In the genomic region with DNA sequence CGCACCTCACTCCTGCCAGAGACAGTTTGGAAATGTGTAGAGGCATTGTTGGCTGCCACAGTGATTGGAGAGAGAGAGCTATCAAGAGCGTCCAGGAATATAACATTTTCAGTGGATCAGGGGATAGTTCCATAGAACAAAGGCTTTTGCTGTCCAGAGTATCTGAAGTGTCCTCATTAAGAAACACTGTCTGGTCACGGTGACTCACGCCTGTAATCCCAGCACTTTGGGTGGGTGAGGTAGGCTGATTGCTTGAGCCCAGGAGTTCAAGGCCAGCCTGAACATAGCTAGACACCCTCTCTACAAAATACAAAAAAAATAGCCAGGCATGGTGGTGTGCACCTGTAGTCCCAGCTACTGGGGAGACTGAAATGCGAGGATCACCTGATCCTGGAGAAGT, we compare ENCODE assay signal across 1 cellular context.
TF ChIP-seq lines count a peak whose summit lies in the region.

No MANE protein-coding gene starts in this region.

TF ChIP-seq in HepG2, 621 proteins besides CTCF, POLR2A, EP300 and RAD21 (continued from another document and continues in another):
- TF ChIP-seq NFRKB (IDR thresholded peaks at IDR 0.05) (no peak), MATR3 (CRISPR knock-in tag; IDR thresholded peaks at IDR 0.05) (no peak), ZNF225 (CRISPR knock-in tag; IDR thresholded peaks at IDR 0.05) (no peak), SALL1 (CRISPR knock-in tag; IDR thresholded peaks at IDR 0.05) (peak; percentile 32; the same call in 1 of the 2 replicates), MZF1 (CRISPR knock-in tag; IDR thresholded peaks at IDR 0.05; ENCODE audit: borderline replicate concordance) (no peak), FOSL2 (CRISPR knock-in tag; IDR thresholded peaks at IDR 0.05) (peak; percentile 88), CBX5 (CRISPR knock-in tag; IDR thresholded peaks at IDR 0.05; ENCODE audit: borderline replicate concordance) (no peak), ELF3 (CRISPR knock-in tag; IDR thresholded peaks at IDR 0.05) (no peak), RBM22 (optimal IDR thresholded peaks at IDR 0.05; ENCODE audit: low read length) (no peak), GATA4 (IDR thresholded peaks at IDR 0.05; ENCODE audit: borderline replicate concordance, low read depth) (no peak), KDM4B (CRISPR knock-in tag; IDR thresholded peaks at IDR 0.05) (no peak), ZNF816 (CRISPR knock-in tag; IDR thresholded peaks at IDR 0.05; ENCODE audit: borderline replicate concordance) (no peak), SCMH1 (CRISPR knock-in tag; IDR thresholded peaks at IDR 0.05; ENCODE audit: borderline replicate concordance) (no peak), ZNF3 (CRISPR knock-in tag; IDR thresholded peaks at IDR 0.05) (no peak), ESRRA (CRISPR knock-in tag; IDR thresholded peaks at IDR 0.05; ENCODE audit: low read depth) (no peak), FOXA3 (CRISPR knock-in tag; IDR thresholded peaks at IDR 0.05) (no peak), GLI4 (CRISPR knock-in tag; IDR thresholded peaks at IDR 0.05; ENCODE audit: borderline replicate concordance) (no peak), HOXA3 (CRISPR knock-in tag; IDR thresholded peaks at IDR 0.05) (no peak), TCF7 (IDR thresholded peaks at IDR 0.05; ENCODE audit: low read depth) (no peak), CHD4 (IDR thresholded peaks at IDR 0.05; ENCODE audit: borderline replicate concordance, low read length) (no peak), TP53 (CRISPR knock-in tag; conservative IDR thresholded peaks at IDR 0.05) (no peak), JDP2 (CRISPR knock-in tag; IDR thresholded peaks at IDR 0.05; ENCODE audit: borderline replicate concordance) (no peak), ZNF652 (CRISPR knock-in tag; IDR thresholded peaks at IDR 0.05; ENCODE audit: borderline replicate concordance, low read depth) (no peak), PLRG1 (conservative IDR thresholded peaks at IDR 0.05) (no peak), RXRA (CRISPR knock-in tag; IDR thresholded peaks at IDR 0.05) (no peak; the same call in 1 of the 2 replicates), SOX13 (IDR thresholded peaks at IDR 0.05) (no peak), SOX13 (CRISPR knock-in tag; conservative IDR thresholded peaks at IDR 0.05 in 1 of 2, IDR thresholded peaks at IDR 0.05 in 1 of 2) (peak in 1 of 2 experiments; percentile 26; a peak in 1 of 4 replicates), TCF7L2 (IDR thresholded peaks at IDR 0.05; ENCODE audit: low read depth, low read length) (no peak), MIER2 (CRISPR knock-in tag; IDR thresholded peaks at IDR 0.05) (0 out of 2 replicates have a peak, but pooled peaks have one; percentile 43), FOXC1 (CRISPR knock-in tag; IDR thresholded peaks at IDR 0.05; ENCODE audit: borderline replicate concordance) (no peak), SMAD9 (CRISPR knock-in tag; IDR thresholded peaks at IDR 0.05) (no peak), NKX3-1 (CRISPR knock-in tag; IDR thresholded peaks at IDR 0.05) (no peak), PHF5A (CRISPR knock-in tag; IDR thresholded peaks at IDR 0.05; ENCODE audit: low read depth, unreplicated experiment) (no peak), ZNF607 (CRISPR knock-in tag; IDR thresholded peaks at IDR 0.05; ENCODE audit: borderline replicate concordance) (no peak), ZBTB38 (CRISPR knock-in tag; IDR thresholded peaks at IDR 0.05) (no peak), ZNF746 (CRISPR knock-in tag; IDR thresholded peaks at IDR 0.05) (no peak), MEIS2 (CRISPR knock-in tag; IDR thresholded peaks at IDR 0.05) (no peak), CEBPG (CRISPR knock-in tag; IDR thresholded peaks at IDR 0.05) (no peak), ZNF253 (CRISPR knock-in tag; IDR thresholded peaks at IDR 0.05; ENCODE audit: borderline replicate concordance) (no peak), SOX5 (CRISPR knock-in tag; IDR thresholded peaks at IDR 0.05; ENCODE audit: borderline replicate concordance) (peak; percentile 17; the same call in 1 of the 2 replicates), FOXJ3 (CRISPR knock-in tag; IDR thresholded peaks at IDR 0.05; ENCODE audit: borderline replicate concordance) (no peak), POGZ (CRISPR knock-in tag; IDR thresholded peaks at IDR 0.05) (no peak; the same call in 1 of the 2 replicates), ZNF124 (CRISPR knock-in tag; IDR thresholded peaks at IDR 0.05) (no peak), CBFB (CRISPR knock-in tag; IDR thresholded peaks at IDR 0.05) (no peak), KLF16 (CRISPR knock-in tag; IDR thresholded peaks at IDR 0.05) (no peak), TBX2 (CRISPR knock-in tag; IDR thresholded peaks at IDR 0.05; ENCODE audit: borderline replicate concordance) (peak; percentile 28; the same call in 1 of the 2 replicates), TARDBP (CRISPR knock-in tag; IDR thresholded peaks at IDR 0.05) (no peak), ZNF552 (CRISPR knock-in tag; IDR thresholded peaks at IDR 0.05; ENCODE audit: borderline replicate concordance) (no peak)
- TF ChIP-seq, protein P1, sequence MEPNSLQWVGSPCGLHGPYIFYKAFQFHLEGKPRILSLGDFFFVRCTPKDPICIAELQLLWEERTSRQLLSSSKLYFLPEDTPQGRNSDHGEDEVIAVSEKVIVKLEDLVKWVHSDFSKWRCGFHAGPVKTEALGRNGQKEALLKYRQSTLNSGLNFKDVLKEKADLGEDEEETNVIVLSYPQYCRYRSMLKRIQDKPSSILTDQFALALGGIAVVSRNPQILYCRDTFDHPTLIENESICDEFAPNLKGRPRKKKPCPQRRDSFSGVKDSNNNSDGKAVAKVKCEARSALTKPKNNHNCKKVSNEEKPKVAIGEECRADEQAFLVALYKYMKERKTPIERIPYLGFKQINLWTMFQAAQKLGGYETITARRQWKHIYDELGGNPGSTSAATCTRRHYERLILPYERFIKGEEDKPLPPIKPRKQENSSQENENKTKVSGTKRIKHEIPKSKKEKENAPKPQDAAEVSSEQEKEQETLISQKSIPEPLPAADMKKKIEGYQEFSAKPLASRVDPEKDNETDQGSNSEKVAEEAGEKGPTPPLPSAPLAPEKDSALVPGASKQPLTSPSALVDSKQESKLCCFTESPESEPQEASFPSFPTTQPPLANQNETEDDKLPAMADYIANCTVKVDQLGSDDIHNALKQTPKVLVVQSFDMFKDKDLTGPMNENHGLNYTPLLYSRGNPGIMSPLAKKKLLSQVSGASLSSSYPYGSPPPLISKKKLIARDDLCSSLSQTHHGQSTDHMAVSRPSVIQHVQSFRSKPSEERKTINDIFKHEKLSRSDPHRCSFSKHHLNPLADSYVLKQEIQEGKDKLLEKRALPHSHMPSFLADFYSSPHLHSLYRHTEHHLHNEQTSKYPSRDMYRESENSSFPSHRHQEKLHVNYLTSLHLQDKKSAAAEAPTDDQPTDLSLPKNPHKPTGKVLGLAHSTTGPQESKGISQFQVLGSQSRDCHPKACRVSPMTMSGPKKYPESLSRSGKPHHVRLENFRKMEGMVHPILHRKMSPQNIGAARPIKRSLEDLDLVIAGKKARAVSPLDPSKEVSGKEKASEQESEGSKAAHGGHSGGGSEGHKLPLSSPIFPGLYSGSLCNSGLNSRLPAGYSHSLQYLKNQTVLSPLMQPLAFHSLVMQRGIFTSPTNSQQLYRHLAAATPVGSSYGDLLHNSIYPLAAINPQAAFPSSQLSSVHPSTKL (CRISPR knock-in tag; IDR thresholded peaks at IDR 0.05), result peak; percentile 51; the same call in 1 of the 2 replicates
- TF ChIP-seq, protein P2, sequence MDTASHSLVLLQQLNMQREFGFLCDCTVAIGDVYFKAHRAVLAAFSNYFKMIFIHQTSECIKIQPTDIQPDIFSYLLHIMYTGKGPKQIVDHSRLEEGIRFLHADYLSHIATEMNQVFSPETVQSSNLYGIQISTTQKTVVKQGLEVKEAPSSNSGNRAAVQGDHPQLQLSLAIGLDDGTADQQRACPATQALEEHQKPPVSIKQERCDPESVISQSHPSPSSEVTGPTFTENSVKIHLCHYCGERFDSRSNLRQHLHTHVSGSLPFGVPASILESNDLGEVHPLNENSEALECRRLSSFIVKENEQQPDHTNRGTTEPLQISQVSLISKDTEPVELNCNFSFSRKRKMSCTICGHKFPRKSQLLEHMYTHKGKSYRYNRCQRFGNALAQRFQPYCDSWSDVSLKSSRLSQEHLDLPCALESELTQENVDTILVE (CRISPR knock-in tag; IDR thresholded peaks at IDR 0.05), result no peak
- TF ChIP-seq, protein P3, sequence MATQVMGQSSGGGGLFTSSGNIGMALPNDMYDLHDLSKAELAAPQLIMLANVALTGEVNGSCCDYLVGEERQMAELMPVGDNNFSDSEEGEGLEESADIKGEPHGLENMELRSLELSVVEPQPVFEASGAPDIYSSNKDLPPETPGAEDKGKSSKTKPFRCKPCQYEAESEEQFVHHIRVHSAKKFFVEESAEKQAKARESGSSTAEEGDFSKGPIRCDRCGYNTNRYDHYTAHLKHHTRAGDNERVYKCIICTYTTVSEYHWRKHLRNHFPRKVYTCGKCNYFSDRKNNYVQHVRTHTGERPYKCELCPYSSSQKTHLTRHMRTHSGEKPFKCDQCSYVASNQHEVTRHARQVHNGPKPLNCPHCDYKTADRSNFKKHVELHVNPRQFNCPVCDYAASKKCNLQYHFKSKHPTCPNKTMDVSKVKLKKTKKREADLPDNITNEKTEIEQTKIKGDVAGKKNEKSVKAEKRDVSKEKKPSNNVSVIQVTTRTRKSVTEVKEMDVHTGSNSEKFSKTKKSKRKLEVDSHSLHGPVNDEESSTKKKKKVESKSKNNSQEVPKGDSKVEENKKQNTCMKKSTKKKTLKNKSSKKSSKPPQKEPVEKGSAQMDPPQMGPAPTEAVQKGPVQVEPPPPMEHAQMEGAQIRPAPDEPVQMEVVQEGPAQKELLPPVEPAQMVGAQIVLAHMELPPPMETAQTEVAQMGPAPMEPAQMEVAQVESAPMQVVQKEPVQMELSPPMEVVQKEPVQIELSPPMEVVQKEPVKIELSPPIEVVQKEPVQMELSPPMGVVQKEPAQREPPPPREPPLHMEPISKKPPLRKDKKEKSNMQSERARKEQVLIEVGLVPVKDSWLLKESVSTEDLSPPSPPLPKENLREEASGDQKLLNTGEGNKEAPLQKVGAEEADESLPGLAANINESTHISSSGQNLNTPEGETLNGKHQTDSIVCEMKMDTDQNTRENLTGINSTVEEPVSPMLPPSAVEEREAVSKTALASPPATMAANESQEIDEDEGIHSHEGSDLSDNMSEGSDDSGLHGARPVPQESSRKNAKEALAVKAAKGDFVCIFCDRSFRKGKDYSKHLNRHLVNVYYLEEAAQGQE (IDR thresholded peaks at IDR 0.05; ENCODE audit: borderline replicate concordance in 1 of 2, low read depth in 1 of 2, low read length in 2 of 2), result no peak
- TF ChIP-seq, protein P4, sequence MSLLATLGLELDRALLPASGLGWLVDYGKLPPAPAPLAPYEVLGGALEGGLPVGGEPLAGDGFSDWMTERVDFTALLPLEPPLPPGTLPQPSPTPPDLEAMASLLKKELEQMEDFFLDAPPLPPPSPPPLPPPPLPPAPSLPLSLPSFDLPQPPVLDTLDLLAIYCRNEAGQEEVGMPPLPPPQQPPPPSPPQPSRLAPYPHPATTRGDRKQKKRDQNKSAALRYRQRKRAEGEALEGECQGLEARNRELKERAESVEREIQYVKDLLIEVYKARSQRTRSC (CRISPR knock-in tag; IDR thresholded peaks at IDR 0.05; ENCODE audit: low read depth), result no peak
- TF ChIP-seq, protein P5, sequence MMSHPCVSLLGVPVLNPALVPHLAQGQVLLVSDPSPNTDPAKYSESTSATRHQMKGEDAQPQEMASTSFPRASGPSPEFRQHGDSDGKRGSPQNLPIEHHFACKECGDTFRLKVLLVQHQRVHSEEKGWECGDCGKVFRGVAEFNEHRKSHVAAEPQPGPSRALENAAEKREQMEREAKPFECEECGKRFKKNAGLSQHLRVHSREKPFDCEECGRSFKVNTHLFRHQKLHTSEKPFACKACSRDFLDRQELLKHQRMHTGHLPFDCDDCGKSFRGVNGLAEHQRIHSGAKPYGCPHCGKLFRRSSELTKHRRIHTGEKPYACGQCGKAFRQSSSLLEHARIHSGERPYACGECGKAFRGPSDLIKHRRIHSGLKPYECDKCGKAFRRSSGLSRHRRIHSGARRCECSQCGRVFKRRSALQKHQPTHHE (CRISPR knock-in tag; IDR thresholded peaks at IDR 0.05; ENCODE audit: borderline replicate concordance), result no peak
- TF ChIP-seq, protein P6, sequence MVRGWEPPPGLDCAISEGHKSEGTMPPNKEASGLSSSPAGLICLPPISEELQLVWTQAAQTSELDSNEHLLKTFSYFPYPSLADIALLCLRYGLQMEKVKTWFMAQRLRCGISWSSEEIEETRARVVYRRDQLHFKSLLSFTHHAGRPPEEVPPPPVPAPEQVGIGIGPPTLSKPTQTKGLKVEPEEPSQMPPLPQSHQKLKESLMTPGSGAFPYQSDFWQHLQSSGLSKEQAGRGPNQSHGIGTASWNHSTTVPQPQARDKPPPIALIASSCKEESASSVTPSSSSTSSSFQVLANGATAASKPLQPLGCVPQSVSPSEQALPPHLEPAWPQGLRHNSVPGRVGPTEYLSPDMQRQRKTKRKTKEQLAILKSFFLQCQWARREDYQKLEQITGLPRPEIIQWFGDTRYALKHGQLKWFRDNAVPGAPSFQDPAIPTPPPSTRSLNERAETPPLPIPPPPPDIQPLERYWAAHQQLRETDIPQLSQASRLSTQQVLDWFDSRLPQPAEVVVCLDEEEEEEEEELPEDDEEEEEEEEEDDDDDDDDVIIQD (CRISPR knock-in tag; IDR thresholded peaks at IDR 0.05; ENCODE audit: low read depth), result peak; percentile 48; the same call in 1 of the 2 replicates
- TF ChIP-seq, protein P7, sequence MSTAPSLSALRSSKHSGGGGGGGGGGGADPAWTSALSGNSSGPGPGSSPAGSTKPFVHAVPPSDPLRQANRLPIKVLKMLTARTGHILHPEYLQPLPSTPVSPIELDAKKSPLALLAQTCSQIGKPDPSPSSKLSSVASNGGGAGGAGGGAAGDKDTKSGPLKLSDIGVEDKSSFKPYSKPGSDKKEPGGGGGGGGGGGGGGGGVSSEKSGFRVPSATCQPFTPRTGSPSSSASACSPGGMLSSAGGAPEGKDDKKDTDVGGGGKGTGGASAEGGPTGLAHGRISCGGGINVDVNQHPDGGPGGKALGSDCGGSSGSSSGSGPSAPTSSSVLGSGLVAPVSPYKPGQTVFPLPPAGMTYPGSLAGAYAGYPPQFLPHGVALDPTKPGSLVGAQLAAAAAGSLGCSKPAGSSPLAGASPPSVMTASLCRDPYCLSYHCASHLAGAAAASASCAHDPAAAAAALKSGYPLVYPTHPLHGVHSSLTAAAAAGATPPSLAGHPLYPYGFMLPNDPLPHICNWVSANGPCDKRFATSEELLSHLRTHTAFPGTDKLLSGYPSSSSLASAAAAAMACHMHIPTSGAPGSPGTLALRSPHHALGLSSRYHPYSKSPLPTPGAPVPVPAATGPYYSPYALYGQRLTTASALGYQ (CRISPR knock-in tag; IDR thresholded peaks at IDR 0.05), result no peak
- TF ChIP-seq, protein P8, sequence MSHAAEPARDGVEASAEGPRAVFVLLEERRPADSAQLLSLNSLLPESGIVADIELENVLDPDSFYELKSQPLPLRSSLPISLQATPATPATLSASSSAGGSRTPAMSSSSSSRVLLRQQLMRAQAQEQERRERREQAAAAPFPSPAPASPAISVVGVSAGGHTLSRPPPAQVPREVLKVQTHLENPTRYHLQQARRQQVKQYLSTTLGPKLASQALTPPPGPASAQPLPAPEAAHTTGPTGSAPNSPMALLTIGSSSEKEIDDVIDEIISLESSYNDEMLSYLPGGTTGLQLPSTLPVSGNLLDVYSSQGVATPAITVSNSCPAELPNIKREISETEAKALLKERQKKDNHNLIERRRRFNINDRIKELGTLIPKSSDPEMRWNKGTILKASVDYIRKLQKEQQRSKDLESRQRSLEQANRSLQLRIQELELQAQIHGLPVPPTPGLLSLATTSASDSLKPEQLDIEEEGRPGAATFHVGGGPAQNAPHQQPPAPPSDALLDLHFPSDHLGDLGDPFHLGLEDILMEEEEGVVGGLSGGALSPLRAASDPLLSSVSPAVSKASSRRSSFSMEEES (CRISPR knock-in tag; IDR thresholded peaks at IDR 0.05), result no peak
